15 cellular contexts compared by ENCODE assay signal in the genomic region with DNA sequence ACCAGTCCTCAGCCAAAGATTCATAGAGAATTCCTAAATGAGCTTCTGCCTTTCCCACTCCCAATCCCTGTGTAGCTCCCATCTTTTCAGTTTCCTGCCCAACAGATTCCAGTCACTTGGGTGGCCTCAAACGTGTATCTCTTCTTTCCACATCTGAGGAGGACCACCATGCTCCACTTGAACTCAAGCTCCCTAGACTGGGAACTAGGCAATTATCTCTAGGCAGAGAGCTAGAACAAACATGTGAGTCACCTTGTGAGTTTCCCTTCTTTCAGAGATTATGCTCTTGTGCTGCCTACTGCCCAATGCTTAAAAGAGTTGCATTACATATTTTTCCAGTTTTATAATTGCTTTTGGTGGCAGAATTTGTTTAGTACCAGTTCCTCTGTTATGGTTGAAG.
DNase-seq lines count a peak whose midpoint lies in the region; ATAC-seq, FAIRE-seq and TF ChIP-seq lines count a peak whose summit lies in the region.
"Had no signal": no experiment of that assay in that cellular context is flagged by ENCODE, and none has a peak within 500 bp of the region (broad histone marks: within the 10 kb centered on the region; RNA-seq: fewer than 3 reads in every experiment).

No MANE protein-coding gene starts in this region.

- H3K4me3 ChIP-seq in endothelial cell of umbilical vein (replicated peaks in 1 of 3; ENCODE audit: insufficient read depth in 1 of 3, low read depth in 1 of 3, low read length in 3 of 3) (no peak overlapping the region), neuronal stem cell (ENCODE audit: low read length in 2 of 2) (no peak overlapping the region)
- H3K4me3 ChIP-seq: coronary artery had no signal

- H3K79me1 ChIP-seq in neuronal stem cell (ENCODE audit: low read depth, low read length) = no peaks in the 10 kb centered on the region

- TF ChIP-seq CTCF in endothelial cell of umbilical vein (IDR thresholded peaks at IDR 0.05; ENCODE audit: extremely low read depth in 1 of 2, insufficient read depth in 1 of 2, low read depth in 1 of 2, low read length in 2 of 2) (no peak), GM20000 (IDR thresholded peaks at IDR 0.05; ENCODE audit: extremely low read depth, missing control alignments) (no peak)

- H3K9ac ChIP-seq in endothelial cell of umbilical vein (replicated peaks; ENCODE audit: extremely low read depth, insufficient read depth, low read length) (no peak overlapping the region), neuronal stem cell (ENCODE audit: low read depth, low read length, poor library complexity) (no peak overlapping the region)

- no peak overlapping the region for H3K4ac ChIP-seq in neuronal stem cell (ENCODE audit: low read length)

- no peaks in the 10 kb centered on the region for H3K27me3 Mint-ChIP-seq in activated CD4-positive, alpha-beta memory T cell treated with anti-CD3 and anti-CD28 coated beads for 36 hours
- H3K27me3 Mint-ChIP-seq: stimulated activated naive CD8-positive, alpha-beta T cell treated with anti-CD3 and anti-CD28 coated beads, Interleukin-15, amount 100 ng/mL, for 72 hours had no signal

- no peak overlapping the region for H3K4me3 Mint-ChIP-seq in activated CD4-positive, alpha-beta memory T cell treated with anti-CD3 and anti-CD28 coated beads for 36 hours
- H3K4me3 Mint-ChIP-seq: activated T-cell treated with anti-CD3 and anti-CD28 coated beads, Interleukin-2, amount 50 U/mL, for 72 hours; nephron; stimulated activated naive CD8-positive, alpha-beta T cell treated with anti-CD3 and anti-CD28 coated beads, Interleukin-15, amount 100 ng/mL, for 72 hours had no signal

- H3K36me3 ChIP-seq in endothelial cell of umbilical vein (ENCODE audit: control insufficient read depth in 2 of 2, extremely low read depth in 1 of 2, insufficient read depth in 2 of 2, low read length in 2 of 2) (no peaks in the 10 kb centered on the region), neuronal stem cell (replicated peaks in 1 of 2; ENCODE audit: control insufficient read depth in 2 of 2, insufficient read depth in 2 of 2, low read length in 2 of 2) (no peaks in the 10 kb centered on the region)

- CTCF ChIA-PET in endothelial cell of umbilical vein (lab: Charles Lee) = interaction anchor here (0.8 to 4.7 kb wide), 4 partner anchors 12 to 234 kb away, joined by 3 to 46 read pairs (median 4); no protein-coding TSS in a partner anchor
- CTCF ChIA-PET in activated CD4-positive, alpha-beta memory T cell treated with anti-CD3 and anti-CD28 coated beads for 36 hours (lab: Charles Lee) = no interaction called here

- TF ChIP-seq POLR2A in endothelial cell of umbilical vein (IDR thresholded peaks at IDR 0.05; ENCODE audit: low read depth, low read length) = no peak

- H2BK120ac ChIP-seq in neuronal stem cell (ENCODE audit: low read depth, low read length) = no peak overlapping the region

- DNase-seq in GM04503 (ENCODE audit: low read depth) (peak; percentile 19), OCI-M1 (lab: John Stamatoyannopoulos, UW) (peak; percentile 11), endothelial cell of umbilical vein (ENCODE audit: low read depth, low spot score) (peak; percentile 88), neuronal stem cell (ENCODE audit: low spot score) (no peak), GM20000 (ENCODE audit: low spot score) (no peak)
- DNase-seq in activated CD4-positive, alpha-beta memory T cell treated with anti-CD3 and anti-CD28 coated beads for 36 hours = no peak
- DNase-seq: activated T-cell treated with anti-CD3 and anti-CD28 coated beads, Interleukin-2, amount 50 U/mL, for 72 hours; DND-41; GOT3; stimulated activated naive CD8-positive, alpha-beta T cell treated with anti-CD3 and anti-CD28 coated beads, Interleukin-15, amount 100 ng/mL, for 72 hours had no signal

- POLR2A ChIA-PET in endothelial cell of umbilical vein (lab: Charles Lee) = no interaction called here
- POLR2A ChIA-PET in activated CD4-positive, alpha-beta memory T cell treated with anti-CD3 and anti-CD28 coated beads for 36 hours (lab: Charles Lee) = no interaction called here

- no CpG with 5 or more reads among the region's 1 CpG for WGBS in neuronal stem cell (ENCODE audit: extremely low coverage in 2 of 2, insufficient read length in 2 of 2, insufficient replicate concordance in 1 of 2), 2 donors

- H3K14ac ChIP-seq in neuronal stem cell (ENCODE audit: low read length) = no peak overlapping the region

- H3K9me3 Mint-ChIP-seq in activated CD4-positive, alpha-beta memory T cell treated with anti-CD3 and anti-CD28 coated beads for 36 hours = no peaks in the 10 kb centered on the region
- H3K9me3 Mint-ChIP-seq: activated T-cell treated with anti-CD3 and anti-CD28 coated beads, Interleukin-2, amount 50 U/mL, for 72 hours; nephron; stimulated activated naive CD8-positive, alpha-beta T cell treated with anti-CD3 and anti-CD28 coated beads, Interleukin-15, amount 100 ng/mL, for 72 hours had no signal

- no peak overlapping the region for H3K18ac ChIP-seq in neuronal stem cell (ENCODE audit: low read length)

- peaks cover 25% of the 10 kb centered on the region for H3K4me1 ChIP-seq in endothelial cell of umbilical vein (ENCODE audit: control insufficient read depth, extremely low read depth, insufficient read depth, low read length)
- peaks cover 1 to 6% of the 10 kb centered on the region in 2 donors for H3K4me1 ChIP-seq in neuronal stem cell (ENCODE audit: control insufficient read depth in 2 of 2, insufficient read depth in 1 of 2, low read depth in 1 of 2, low read length in 2 of 2)

- H3K9me3 ChIP-seq in endothelial cell of umbilical vein (replicated peaks; ENCODE audit: control insufficient read depth, insufficient read depth, low read length) = no peaks in the 10 kb centered on the region
- no peaks in the 10 kb centered on the region for H3K9me3 ChIP-seq in neuronal stem cell (replicated peaks in 1 of 2; ENCODE audit: control insufficient read depth in 2 of 2, insufficient read depth in 1 of 2, low read depth in 1 of 2, low read length in 2 of 2)

- no peak overlapping the region for H2BK12ac ChIP-seq in neuronal stem cell (ENCODE audit: low read length)

- H2AFZ ChIP-seq in endothelial cell of umbilical vein (ENCODE audit: low read depth, low read length) (no peak overlapping the region), neuronal stem cell (ENCODE audit: low read length) (peak overlapping the region; percentile 26)

- H3K79me2 ChIP-seq in endothelial cell of umbilical vein (ENCODE audit: control insufficient read depth, insufficient read depth, low read length) = no peaks in the 10 kb centered on the region

- H3K4me1 Mint-ChIP-seq in activated CD4-positive, alpha-beta memory T cell treated with anti-CD3 and anti-CD28 coated beads for 36 hours (ENCODE audit: low read depth) = peaks cover 3% of the 10 kb centered on the region
- H3K4me1 Mint-ChIP-seq: stimulated activated naive CD8-positive, alpha-beta T cell treated with anti-CD3 and anti-CD28 coated beads, Interleukin-15, amount 100 ng/mL, for 72 hours had no signal

- dilution Hi-C loops in endothelial cell of umbilical vein (cut with MboI; ENCODE audit: extremely low pct_ligation_motif_present, low sequenced_read_pairs) = no loop called here

- ATAC-seq in HG03442 (IDR thresholded peaks at IDR 0.05; ENCODE audit: unreplicated experiment) (no peak), GM18517 (IDR thresholded peaks at IDR 0.05; ENCODE audit: unreplicated experiment) (no peak)
- ATAC-seq: activated T-cell treated with anti-CD3 and anti-CD28 coated beads, Interleukin-2, amount 50 U/mL, for 72 hours; stimulated activated naive CD8-positive, alpha-beta T cell treated with anti-CD3 and anti-CD28 coated beads, Interleukin-15, amount 100 ng/mL, for 72 hours had no signal

- H3K36me3 Mint-ChIP-seq in activated CD4-positive, alpha-beta memory T cell treated with anti-CD3 and anti-CD28 coated beads for 36 hours = no peaks in the 10 kb centered on the region

- no peak overlapping the region for H3K27ac ChIP-seq in endothelial cell of umbilical vein (ENCODE audit: insufficient read depth, low read depth, low read length)
- H3K27ac ChIP-seq in neuronal stem cell (replicated peaks; ENCODE audit: low read length) = no peak overlapping the region
- H3K27ac ChIP-seq: coronary artery, VCaP had no signal

- no peaks in the 10 kb centered on the region for H3K9me1 ChIP-seq in endothelial cell of umbilical vein (replicated peaks; ENCODE audit: control insufficient read depth, extremely low read depth, insufficient read depth, low read length)

- no peak overlapping the region for H4K91ac ChIP-seq in neuronal stem cell (ENCODE audit: low read depth, low read length, poor library complexity)

- H3K27me3 ChIP-seq in endothelial cell of umbilical vein (ENCODE audit: control insufficient read depth in 2 of 2, insufficient read depth in 2 of 2, low read length in 2 of 2) = no peaks in the 10 kb centered on the region
- H3K27me3 ChIP-seq in neuronal stem cell (ENCODE audit: control insufficient read depth in 3 of 3, insufficient read depth in 3 of 3, low read depth in 1 of 3, low read length in 3 of 3) = no peaks in the 10 kb centered on the region

- no peak overlapping the region for H2BK5ac ChIP-seq in neuronal stem cell (ENCODE audit: low read length)

- H2AK5ac ChIP-seq in neuronal stem cell (ENCODE audit: low read depth, low read length) = no peak overlapping the region

- H3K4me2 ChIP-seq in endothelial cell of umbilical vein (ENCODE audit: insufficient read depth, low read length) (peak overlapping the region; percentile 1), neuronal stem cell (ENCODE audit: insufficient read depth, low read length, poor library complexity, severe bottlenecking) (no peak overlapping the region)

- FAIRE-seq in endothelial cell of umbilical vein (lab: Jason Lieb, UNC) = peak; percentile 64

- no peak overlapping the region for H3K27ac Mint-ChIP-seq in activated CD4-positive, alpha-beta memory T cell treated with anti-CD3 and anti-CD28 coated beads for 36 hours
- H3K27ac Mint-ChIP-seq: activated T-cell treated with anti-CD3 and anti-CD28 coated beads, Interleukin-2, amount 50 U/mL, for 72 hours; nephron; stimulated activated naive CD8-positive, alpha-beta T cell treated with anti-CD3 and anti-CD28 coated beads, Interleukin-15, amount 100 ng/mL, for 72 hours had no signal

- intact Hi-C loops in endothelial cell of umbilical vein (cut with micrococcal nuclease) = loop anchor here (5.0 kb wide), 1 partner anchor 132 kb away; no protein-coding TSS in a partner anchor
- intact Hi-C loops in activated CD4-positive, alpha-beta memory T cell treated with anti-CD3 and anti-CD28 coated beads for 36 hours (cut with micrococcal nuclease) = no loop called here

- no peak overlapping the region for H3K23ac ChIP-seq in neuronal stem cell (ENCODE audit: low read depth, low read length, poor library complexity)

- H4K8ac ChIP-seq in neuronal stem cell (ENCODE audit: low read depth, low read length) = no peak overlapping the region

- BruUV-seq in endothelial cell of umbilical vein (replicated peaks; lab: Mats Ljungman, UMichigan) = no TSS peak

- H4K20me1 ChIP-seq in endothelial cell of umbilical vein (replicated peaks; ENCODE audit: control insufficient read depth, extremely low read depth, insufficient read depth, low read length) = no peaks in the 10 kb centered on the region

- H2BK15ac ChIP-seq in neuronal stem cell (ENCODE audit: low read length) = no peak overlapping the region

TF ChIP-seq in endothelial cell of umbilical vein, 7 proteins besides CTCF, POLR2A, EP300 and RAD21 (continues in another document):
- no peak for TF ChIP-seq EZH2 (IDR thresholded peaks at IDR 0.05; ENCODE audit: borderline replicate concordance, low read depth, low read length, severe bottlenecking)

Comparison
In these comparisons a context has a peak if more than half of its experiments do, and no peak if none do; other contexts are left out.
1. DNase-seq: peak in GM04503 (single experiment), OCI-M1 (single experiment) and endothelial cell of umbilical vein (single experiment); none in neuronal stem cell (single experiment), activated CD4-positive, alpha-beta memory T cell treated with anti-CD3 and anti-CD28 coated beads for 36 hours (single experiment) and GM20000 (single experiment).